ENCODE assay signal across 23 cellular contexts in the genomic region with DNA sequence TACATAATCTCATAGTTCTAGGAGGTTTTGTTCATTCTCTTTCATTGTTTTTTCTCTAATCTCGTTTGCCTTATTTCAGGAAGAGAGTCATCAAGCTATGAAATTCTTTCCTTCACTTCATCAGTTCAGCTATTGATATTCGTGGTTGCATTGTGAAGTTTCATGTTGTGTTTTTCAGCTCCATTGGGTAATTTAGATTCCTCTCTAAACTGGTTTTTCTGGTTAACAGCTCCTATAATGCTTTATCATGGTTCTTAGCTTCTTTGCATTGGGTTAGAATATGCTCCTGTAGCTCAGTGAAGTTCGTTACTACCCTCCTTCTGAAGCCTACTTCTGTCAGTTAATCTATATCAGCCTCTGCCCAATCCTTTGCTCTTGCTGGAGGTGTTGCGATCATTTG.
DNase-seq lines count a peak whose midpoint lies in the region; ATAC-seq, FAIRE-seq and TF ChIP-seq lines count a peak whose summit lies in the region.
"Had no signal": no experiment of that assay in that cellular context is flagged by ENCODE, and none has a peak within 500 bp of the region (broad histone marks: within the 10 kb centered on the region; RNA-seq: fewer than 3 reads in every experiment).

No MANE protein-coding gene starts in this region.

- H3K4me3 ChIP-seq in astrocyte (ENCODE audit: insufficient read depth, low read depth, low read length): no peak overlapping the region
- no peak overlapping the region for H3K4me3 ChIP-seq in mesendoderm (ENCODE audit: low read length)
- H3K4me3 ChIP-seq: BLaER1 had no signal

- no peak for TF ChIP-seq EP300 in Ishikawa (IDR thresholded peaks at IDR 0.05; ENCODE audit: borderline replicate concordance)

- H3K18ac ChIP-seq in mesendoderm (ENCODE audit: low read length): no peak overlapping the region

- no peak overlapping the region for H2BK15ac ChIP-seq in mesendoderm (replicated peaks; ENCODE audit: low read depth)

- no peak for FAIRE-seq in astrocyte (lab: Jason Lieb, UNC)
- FAIRE-seq: A204.1, G401.6 had no signal

- H3K79me1 ChIP-seq in mesendoderm (ENCODE audit: low read length): no peaks in the 10 kb centered on the region

- H3K79me2 ChIP-seq in astrocyte (ENCODE audit: insufficient read depth, low read length) (no peaks in the 10 kb centered on the region), mesendoderm (ENCODE audit: control insufficient read depth, insufficient read depth, low read length) (no peaks in the 10 kb centered on the region)

- TF ChIP-seq RAD21 in Ishikawa (IDR thresholded peaks at IDR 0.05; ENCODE audit: low read depth): no peak

- H4K5ac ChIP-seq in mesendoderm (ENCODE audit: low read length): no peak overlapping the region

- H3K27me3 ChIP-seq in astrocyte (ENCODE audit: insufficient read depth, low read length) (no peaks in the 10 kb centered on the region), mesendoderm (ENCODE audit: insufficient read depth, low read length, poor library complexity) (no peaks in the 10 kb centered on the region)
- H3K27me3 ChIP-seq: BLaER1 had no signal

- H2AK5ac ChIP-seq in mesendoderm (ENCODE audit: low read length): no peak overlapping the region

- no peak overlapping the region for H3K23ac ChIP-seq in mesendoderm (ENCODE audit: low read length)

- no peak overlapping the region for H2BK5ac ChIP-seq in mesendoderm (ENCODE audit: low read length)

- H3K9me3 ChIP-seq in astrocyte (ENCODE audit: insufficient read depth, low read depth, low read length): no peaks in the 10 kb centered on the region
- H3K9me3 ChIP-seq: BLaER1 had no signal

- H3K27ac ChIP-seq in astrocyte (ENCODE audit: low read depth, low read length): no peak overlapping the region
- H3K27ac ChIP-seq in mesendoderm (ENCODE audit: low read depth, low read length): no peak overlapping the region
- H3K27ac ChIP-seq: BLaER1, KMS-11, RWPE1 had no signal

- H3K9me3 Mint-ChIP-seq in astrocyte (ENCODE audit: unreplicated experiment): peaks cover 3% of the 10 kb centered on the region
- peaks cover 5% of the 10 kb centered on the region for H3K9me3 Mint-ChIP-seq in stimulated activated effector memory CD8-positive, alpha-beta T cell treated with anti-CD3 and anti-CD28 coated beads, Interleukin-12 subunit alpha, Interleukin-12 subunit beta, amount 100 ng/mL, for 72 hours
- peaks cover 5% of the 10 kb centered on the region for H3K9me3 Mint-ChIP-seq in activated T-cell treated with anti-CD3 and anti-CD28 coated beads, Interleukin-2, amount 50 U/mL, for 4 hours

- no peaks in the 10 kb centered on the region for H4K20me1 ChIP-seq in astrocyte (ENCODE audit: insufficient read depth, low read length)
- H4K20me1 ChIP-seq: BLaER1 had no signal

- H3K27ac Mint-ChIP-seq in astrocyte (ENCODE audit: unreplicated experiment): peak overlapping the region; percentile 5
- peak overlapping the region; percentile 30 for H3K27ac Mint-ChIP-seq in stimulated activated effector memory CD8-positive, alpha-beta T cell treated with anti-CD3 and anti-CD28 coated beads, Interleukin-12 subunit alpha, Interleukin-12 subunit beta, amount 100 ng/mL, for 72 hours
- H3K27ac Mint-ChIP-seq: CD4-positive, CD25-positive, alpha-beta regulatory T cell had no signal

- no peak overlapping the region for H3K9ac ChIP-seq in astrocyte (ENCODE audit: low read length)
- no peak overlapping the region for H3K9ac ChIP-seq in mesendoderm (ENCODE audit: low read length)
- H3K9ac ChIP-seq: BLaER1, KMS-11 had no signal

- H3K36me3 Mint-ChIP-seq in astrocyte (ENCODE audit: low read depth, unreplicated experiment): no peaks in the 10 kb centered on the region
- H3K36me3 Mint-ChIP-seq in stimulated activated effector memory CD8-positive, alpha-beta T cell treated with anti-CD3 and anti-CD28 coated beads, Interleukin-12 subunit alpha, Interleukin-12 subunit beta, amount 100 ng/mL, for 72 hours: no peaks in the 10 kb centered on the region
- no peaks in the 10 kb centered on the region for H3K36me3 Mint-ChIP-seq in activated T-cell treated with anti-CD3 and anti-CD28 coated beads, Interleukin-2, amount 50 U/mL, for 4 hours (ENCODE audit: insufficient read depth)
- H3K36me3 Mint-ChIP-seq: CD4-positive, CD25-positive, alpha-beta regulatory T cell had no signal

- H3K4me1 ChIP-seq in astrocyte (ENCODE audit: insufficient read depth, low read length): no peaks in the 10 kb centered on the region
- H3K4me1 ChIP-seq in mesendoderm (ENCODE audit: control insufficient read depth, low read depth, low read length): no peaks in the 10 kb centered on the region
- H3K4me1 ChIP-seq: BLaER1 had no signal

- no peaks in the 10 kb centered on the region for H3K27me3 Mint-ChIP-seq in astrocyte (ENCODE audit: low read depth, unreplicated experiment)
- H3K27me3 Mint-ChIP-seq in activated T-cell treated with anti-CD3 and anti-CD28 coated beads, Interleukin-2, amount 50 U/mL, for 4 hours (ENCODE audit: low read depth): no peaks in the 10 kb centered on the region

- no peak overlapping the region for H3K4me3 Mint-ChIP-seq in astrocyte (ENCODE audit: unreplicated experiment)
- H3K4me3 Mint-ChIP-seq in stimulated activated effector memory CD8-positive, alpha-beta T cell treated with anti-CD3 and anti-CD28 coated beads, Interleukin-12 subunit alpha, Interleukin-12 subunit beta, amount 100 ng/mL, for 72 hours: no peak overlapping the region
- H3K4me3 Mint-ChIP-seq in activated T-cell treated with anti-CD3 and anti-CD28 coated beads, Interleukin-2, amount 50 U/mL, for 4 hours: no peak overlapping the region
- H3K4me3 Mint-ChIP-seq: CD4-positive, CD25-positive, alpha-beta regulatory T cell had no signal

- WGBS in mesendoderm (ENCODE audit: extremely low coverage, insufficient coverage, low lambda C conversion rate): no CpG with 5 or more reads among the region's 4 CpGs

- no peak overlapping the region for H3K56ac ChIP-seq in mesendoderm (ENCODE audit: low read length)

- DNase-seq in astrocyte (ENCODE audit: low read depth) (no peak), mesendoderm (peak; percentile 9), superior temporal gyrus (ENCODE audit: extremely low spot score) (no peak)
- no peak for DNase-seq in stimulated activated effector memory CD8-positive, alpha-beta T cell treated with anti-CD3 and anti-CD28 coated beads, Interleukin-12 subunit alpha, Interleukin-12 subunit beta, amount 100 ng/mL, for 72 hours (ENCODE audit: low spot score in 2 of 2)
- no peak for DNase-seq in activated T-cell treated with anti-CD3 and anti-CD28 coated beads, Interleukin-2, amount 50 U/mL, for 4 hours
- DNase-seq: CD4-positive, CD25-positive, alpha-beta regulatory T cell; DMS153; IMR-90; MM.1S; NCI-H2029; NCI-H446 treated with DMSO at 0.1 percent for 48 hours; NCI-H526; NCI-H82; NK-92 treated with Interleukin-12 subunit alpha and Interleukin-12 subunit beta, amount 100 ng/mL, for 24 hours; SHP77 treated with DMSO at 0.1 percent for 48 hours had no signal

- no peak for TF ChIP-seq CTCF in astrocyte (IDR thresholded peaks at IDR 0.05; ENCODE audit: insufficient read depth, low read depth, low read length)

- H3K36me3 ChIP-seq in astrocyte (ENCODE audit: insufficient read depth, low read length): no peaks in the 10 kb centered on the region
- H3K36me3 ChIP-seq in mesendoderm (ENCODE audit: control insufficient read depth, insufficient read depth, low read length): no peaks in the 10 kb centered on the region
- H3K36me3 ChIP-seq: BLaER1 had no signal

- H3K4me1 Mint-ChIP-seq in astrocyte (ENCODE audit: low read depth, unreplicated experiment): peaks cover 11% of the 10 kb centered on the region
- peaks cover 8% of the 10 kb centered on the region for H3K4me1 Mint-ChIP-seq in stimulated activated effector memory CD8-positive, alpha-beta T cell treated with anti-CD3 and anti-CD28 coated beads, Interleukin-12 subunit alpha, Interleukin-12 subunit beta, amount 100 ng/mL, for 72 hours
- no peaks in the 10 kb centered on the region for H3K4me1 Mint-ChIP-seq in activated T-cell treated with anti-CD3 and anti-CD28 coated beads, Interleukin-2, amount 50 U/mL, for 4 hours (ENCODE audit: low read depth)
- H3K4me1 Mint-ChIP-seq: CD4-positive, CD25-positive, alpha-beta regulatory T cell had no signal

- H2AFZ ChIP-seq in astrocyte (ENCODE audit: low read depth, low read length): no peak overlapping the region

- H4K8ac ChIP-seq in mesendoderm (ENCODE audit: low read depth, low read length): no peak overlapping the region

- no peak for ATAC-seq in stimulated activated effector memory CD8-positive, alpha-beta T cell treated with anti-CD3 and anti-CD28 coated beads, Interleukin-12 subunit alpha, Interleukin-12 subunit beta, amount 100 ng/mL, for 72 hours
- no peak for ATAC-seq in activated T-cell treated with anti-CD3 and anti-CD28 coated beads, Interleukin-2, amount 50 U/mL, for 4 hours
- ATAC-seq in GM21390 (IDR thresholded peaks at IDR 0.05; ENCODE audit: unreplicated experiment): no peak
- ATAC-seq: Panc1 had no signal

- H3K4ac ChIP-seq in mesendoderm (ENCODE audit: low read depth, low read length): no peak overlapping the region

- no peak overlapping the region for H2BK120ac ChIP-seq in mesendoderm (ENCODE audit: low read depth, low read length)

- H3K4me2 ChIP-seq in astrocyte (ENCODE audit: low read length): no peak overlapping the region
- no peak overlapping the region for H3K4me2 ChIP-seq in mesendoderm (ENCODE audit: low read length)
- H3K4me2 ChIP-seq: BLaER1, KMS-11 had no signal

TF ChIP-seq in Ishikawa, 13 proteins besides CTCF, POLR2A, EP300 and RAD21:
- TF ChIP-seq, protein P1, sequence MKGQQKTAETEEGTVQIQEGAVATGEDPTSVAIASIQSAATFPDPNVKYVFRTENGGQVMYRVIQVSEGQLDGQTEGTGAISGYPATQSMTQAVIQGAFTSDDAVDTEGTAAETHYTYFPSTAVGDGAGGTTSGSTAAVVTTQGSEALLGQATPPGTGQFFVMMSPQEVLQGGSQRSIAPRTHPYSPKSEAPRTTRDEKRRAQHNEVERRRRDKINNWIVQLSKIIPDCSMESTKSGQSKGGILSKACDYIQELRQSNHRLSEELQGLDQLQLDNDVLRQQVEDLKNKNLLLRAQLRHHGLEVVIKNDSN (IDR thresholded peaks at IDR 0.05): no peak
- TF ChIP-seq NFIC (IDR thresholded peaks at IDR 0.05) (no peak), YY1 (IDR thresholded peaks at IDR 0.05; ENCODE audit: low read depth) (no peak), CREB1 (IDR thresholded peaks at IDR 0.05; ENCODE audit: low read depth) (no peak), TAF1 (IDR thresholded peaks at IDR 0.05; ENCODE audit: low read depth) (no peak), ZBTB7A (IDR thresholded peaks at IDR 0.05; ENCODE audit: low read depth) (no peak), TEAD4 (IDR thresholded peaks at IDR 0.05) (0 out of 2 replicates have a peak, but pooled peaks have one; percentile 12), FOXM1 (IDR thresholded peaks at IDR 0.05; ENCODE audit: borderline replicate concordance, low read depth) (no peak), CEBPB (IDR thresholded peaks at IDR 0.05) (no peak)
